8 cellular contexts compared by ENCODE assay signal in genomic region chr19:1567116-1567847, GRCh38.
DNase-seq lines count a peak whose midpoint lies in the region; ATAC-seq and TF ChIP-seq lines count a peak whose summit lies in the region.

No MANE protein-coding gene starts in this region.

- peaks cover 35 to 53% (median 41%) of the 10 kb centered on the region in 11 experiments for H4K20me1 ChIP-seq in BLaER1 treated with 17β-estradiol and CSF1 and Interleukin-3, amounts not matched to agents 10 nM and 100 nM
- peaks cover 4% of the 10 kb centered on the region; the same call in 1 of the 2 replicates for H4K20me1 ChIP-seq in MM.1S (ENCODE audit: insufficient read depth, low read length)

- peaks cover 19% of the 10 kb centered on the region for H3K79me2 ChIP-seq in MM.1S (ENCODE audit: low read length)

- H3K9me3 ChIP-seq in BLaER1 treated with 17β-estradiol and CSF1 and Interleukin-3, amounts not matched to agents 10 nM and 100 nM (replicated peaks in 1 of 11): no peaks in the 10 kb centered on the region
- H3K9me3 ChIP-seq in MM.1S (replicated peaks; ENCODE audit: insufficient read depth, low read length) (no peaks in the 10 kb centered on the region), mucosa of stomach (ENCODE audit: control insufficient read depth, low read length) (no peaks in the 10 kb centered on the region)
- H3K9me3 ChIP-seq in effector memory CD4-positive, alpha-beta T cell (ENCODE audit: control insufficient read depth, low read length): no peaks in the 10 kb centered on the region

- peaks cover 0 to 37% (median 27%) of the 10 kb centered on the region in 11 experiments; a peak in 18 of 22 replicates for H3K36me3 ChIP-seq in BLaER1 treated with 17β-estradiol and CSF1 and Interleukin-3, amounts not matched to agents 10 nM and 100 nM
- H3K36me3 ChIP-seq in MM.1S (replicated peaks; ENCODE audit: insufficient read depth, low read length): no peaks in the 10 kb centered on the region
- no peaks in the 10 kb centered on the region for H3K36me3 ChIP-seq in effector memory CD4-positive, alpha-beta T cell (ENCODE audit: control insufficient read depth, insufficient read depth, low read length)
- H3K36me3 ChIP-seq in mucosa of stomach (ENCODE audit: control insufficient read depth, insufficient read depth, low read length): no peaks in the 10 kb centered on the region

- no peak overlapping the region for H2AFZ ChIP-seq in MM.1S (ENCODE audit: low read length)

- H3F3A ChIP-seq in MM.1S (ENCODE audit: insufficient read depth, low read length): 0 out of 2 replicates have a peak, but pooled peaks cover 2% of the 10 kb centered on the region

- H3K4me1 ChIP-seq in BLaER1 treated with 17β-estradiol and CSF1 and Interleukin-3, amounts not matched to agents 10 nM and 100 nM: peaks cover 26 to 57% (median 43%) of the 10 kb centered on the region in 10 experiments
- H3K4me1 ChIP-seq in MM.1S (ENCODE audit: low read length): peaks cover 5% of the 10 kb centered on the region
- H3K4me1 ChIP-seq in effector memory CD4-positive, alpha-beta T cell (ENCODE audit: control insufficient read depth, insufficient read depth, low read length, poor library complexity, severe bottlenecking): peaks cover 8% of the 10 kb centered on the region
- H3K4me1 ChIP-seq in mucosa of stomach (ENCODE audit: control insufficient read depth, insufficient read depth, low read length): peaks cover 8% of the 10 kb centered on the region

- H3K4me3 ChIP-seq in BLaER1 treated with 17β-estradiol and CSF1 and Interleukin-3, amounts not matched to agents 10 nM and 100 nM: peak overlapping the region; percentile 88 to 99 (median 95)
- H3K4me3 ChIP-seq in MM.1S (ENCODE audit: low read length): peak overlapping the region; percentile 45; the same call in 1 of the 2 replicates
- peak overlapping the region; percentile 35 for H3K4me3 ChIP-seq in effector memory CD4-positive, alpha-beta T cell (ENCODE audit: insufficient read depth, low read depth, low read length, poor library complexity, severe bottlenecking)
- no peak overlapping the region for H3K4me3 ChIP-seq in mucosa of stomach (ENCODE audit: low read length)

- no peak for TF ChIP-seq CTCF in MM.1S (IDR thresholded peaks at IDR 0.05; ENCODE audit: low read length)

- no peak for DNase-seq in MM.1S
- no peak for DNase-seq in effector memory CD4-positive, alpha-beta T cell
- DNase-seq in DMS153 treated with DMSO at 0.1 percent for 48 hours (lab: John Stamatoyannopoulos, UW; ENCODE audit: unreplicated experiment): no peak
- DNase-seq in NCI-H510A treated with DMSO at 0.1 percent for 48 hours (lab: John Stamatoyannopoulos, UW): no peak

- peak overlapping the region; percentile 58 to 95 (median 91); a peak in 21 of 22 replicates for H3K27ac ChIP-seq in BLaER1 treated with 17β-estradiol and CSF1 and Interleukin-3, amounts not matched to agents 10 nM and 100 nM
- no peak overlapping the region for H3K27ac ChIP-seq in MM.1S (ENCODE audit: low read length)
- no peak overlapping the region for H3K27ac ChIP-seq in effector memory CD4-positive, alpha-beta T cell (ENCODE audit: insufficient read depth, low read length, poor library complexity, severe bottlenecking)

- H3K9ac ChIP-seq in BLaER1 treated with 17β-estradiol and CSF1 and Interleukin-3, amounts not matched to agents 10 nM and 100 nM: peak overlapping the region; percentile 89 to 99 (median 96)
- H3K9ac ChIP-seq in MM.1S (ENCODE audit: low read length) (no peak overlapping the region), mucosa of stomach (ENCODE audit: low read length) (peak overlapping the region; percentile 65)

- ATAC-seq in GM18520 (IDR thresholded peaks at IDR 0.05; ENCODE audit: unreplicated experiment) (no peak), HG03045 (IDR thresholded peaks at IDR 0.05; ENCODE audit: unreplicated experiment) (no peak)

- H3K9me2 ChIP-seq in MM.1S (replicated peaks; ENCODE audit: insufficient read depth, low read length): no peaks in the 10 kb centered on the region

- H3K4me2 ChIP-seq in BLaER1 treated with 17β-estradiol and CSF1 and Interleukin-3, amounts not matched to agents 10 nM and 100 nM: peak overlapping the region; percentile 86 to 97 (median 92)
- peak overlapping the region; percentile 54; the same call in 1 of the 2 replicates for H3K4me2 ChIP-seq in MM.1S (ENCODE audit: low read depth, low read length)

- no peaks in the 10 kb centered on the region for H3K27me3 ChIP-seq in BLaER1 treated with 17β-estradiol and CSF1 and Interleukin-3, amounts not matched to agents 10 nM and 100 nM
- H3K27me3 ChIP-seq in MM.1S (replicated peaks; ENCODE audit: insufficient read depth, low read length) (peaks cover 38% of the 10 kb centered on the region), mucosa of stomach (ENCODE audit: control insufficient read depth, insufficient read depth, low read length) (peaks cover 9% of the 10 kb centered on the region)
- peaks cover 6% of the 10 kb centered on the region for H3K27me3 ChIP-seq in effector memory CD4-positive, alpha-beta T cell (replicated peaks; ENCODE audit: control insufficient read depth, insufficient read depth, low read length, poor library complexity, severe bottlenecking)

Comparison
In these comparisons a context has a peak if more than half of its experiments do, and no peak if none do; other contexts are left out.
1. H3K27ac ChIP-seq: peak in BLaER1 treated with 17β-estradiol and CSF1 and Interleukin-3, amounts not matched to agents 10 nM and 100 nM (11 of 11); none in MM.1S (single experiment) and effector memory CD4-positive, alpha-beta T cell (single experiment).